ENCODE assay signal across 25 cellular contexts in the genomic region with DNA sequence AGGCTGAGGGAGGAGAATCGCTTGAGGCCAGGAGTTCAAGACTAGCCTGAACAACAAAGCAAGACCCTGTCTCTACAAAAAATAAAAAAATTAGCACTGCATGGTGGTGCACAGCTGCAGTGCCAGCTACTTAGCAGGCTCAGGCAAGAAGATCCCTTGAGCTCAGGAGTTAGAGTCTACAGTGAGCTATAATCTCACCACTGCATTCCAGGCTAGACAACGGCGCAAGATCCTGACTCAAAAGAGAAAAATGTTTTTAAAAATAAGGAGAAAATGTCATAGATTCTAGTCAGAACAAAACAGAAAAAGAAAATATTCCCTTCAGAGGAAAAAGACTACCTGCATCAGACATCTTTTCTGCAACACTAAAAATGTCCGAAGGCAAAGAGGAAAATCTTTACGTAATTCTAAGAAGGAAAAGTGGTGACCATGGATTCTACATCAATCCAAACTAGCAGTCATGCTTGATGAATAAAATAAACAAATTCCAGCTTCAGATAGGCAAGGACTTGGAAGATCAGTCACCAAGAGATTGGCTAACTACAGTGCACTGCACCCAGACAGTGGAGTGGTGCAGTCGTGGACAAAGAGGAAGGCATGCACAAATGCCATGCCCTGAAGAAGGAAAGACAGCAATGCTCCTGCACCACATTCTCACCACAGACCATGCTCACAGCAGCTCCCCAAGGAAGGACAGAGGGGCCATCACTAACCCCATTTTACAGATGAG.
DNase-seq lines count a peak whose midpoint lies in the region; ATAC-seq and TF ChIP-seq lines count a peak whose summit lies in the region.
"Had no signal": no experiment of that assay in that cellular context is flagged by ENCODE, and none has a peak within 500 bp of the region (broad histone marks: within the 10 kb centered on the region; RNA-seq: fewer than 3 reads in every experiment).

No MANE protein-coding gene starts in this region.

- H3K27me3 ChIP-seq in WERI-Rb-1 (ENCODE audit: insufficient read depth, low read depth, severe bottlenecking) = no peaks in the 10 kb centered on the region
- H3K27me3 ChIP-seq: gastrocnemius medialis, right lobe of liver had no signal

- H3K27ac ChIP-seq in WERI-Rb-1 = no peak overlapping the region
- H3K27ac ChIP-seq: gastrocnemius medialis, parathyroid adenoma, right lobe of liver, SK-N-MC had no signal

- no peaks in the 10 kb centered on the region for H3K36me3 ChIP-seq in WERI-Rb-1

- no peak for TF ChIP-seq CTCF in WERI-Rb-1 (IDR thresholded peaks at IDR 0.05; ENCODE audit: low read depth, low read length)

- no peak for ATAC-seq in GM21423 (IDR thresholded peaks at IDR 0.05; ENCODE audit: unreplicated experiment)
- ATAC-seq: activated CD4-positive, CD25-positive, alpha-beta regulatory T cell treated with anti-CD3 and anti-CD28 coated beads, Interleukin-2, amount 50 U/mL, for 24 hours; activated T-cell treated with anti-CD3 and anti-CD28 coated beads, Interleukin-2, amount 50 U/mL, for 4 hours; gastrocnemius medialis; HCT116; left cardiac atrium; natural killer cell; right lobe of liver; stimulated activated effector memory CD8-positive, alpha-beta T cell treated with anti-CD3 and anti-CD28 coated beads, Interleukin-12 subunit alpha, Interleukin-12 subunit beta, amount 100 ng/mL, for 72 hours had no signal

- H3K9me3 ChIP-seq in WERI-Rb-1 (ENCODE audit: severe bottlenecking) = no peaks in the 10 kb centered on the region
- H3K9me3 ChIP-seq: gastrocnemius medialis, right lobe of liver had no signal

- H3K4me3 ChIP-seq in WERI-Rb-1 (ENCODE audit: low read depth, low read length) = no peak overlapping the region
- H3K4me3 ChIP-seq: gastrocnemius medialis, right lobe of liver, SK-N-MC had no signal

- peak; percentile 27 for DNase-seq in HCEC 1CT
- DNase-seq in astrocyte of the hippocampus (ENCODE audit: low read depth, low spot score) = peak; percentile 59
- DNase-seq in hepatic stellate cell (ENCODE audit: low spot score) = peak; percentile 32
- DNase-seq in stromal cell of bone marrow (ENCODE audit: low read depth) = peak; percentile 12
- DNase-seq in NOMO-1 treated with DMSO at 0.1 percent for 48 hours (lab: John Stamatoyannopoulos, UW; ENCODE audit: unreplicated experiment) = no peak
- DNase-seq in WERI-Rb-1 = no peak
- DNase-seq: activated naive CD4-positive, alpha-beta T cell treated with anti-CD3 and anti-CD28 coated beads, Interleukin-2, amount 10 ng/mL, durations not matched to agents 7 days and 5 days; activated T-cell treated with anti-CD3 and anti-CD28 coated beads, Interleukin-2, amount 50 U/mL, for 4 hours; AML-193; DMS79; gastrocnemius medialis; left cardiac atrium; mesendoderm; natural killer cell; NCI-H1105; NCI-H2029 treated with DMSO at 0.1 percent for 48 hours; NCI-H510A; right lobe of liver; T-helper 9 cell had no signal

Comparison
In these comparisons a context has a peak if more than half of its experiments do, and no peak if none do; other contexts are left out.
1. DNase-seq: peak in HCEC 1CT (single experiment), astrocyte of the hippocampus (single experiment), hepatic stellate cell (single experiment) and stromal cell of bone marrow (single experiment); none in NOMO-1 treated with DMSO at 0.1 percent for 48 hours (single experiment) and WERI-Rb-1 (single experiment).